In the genomic region with DNA sequence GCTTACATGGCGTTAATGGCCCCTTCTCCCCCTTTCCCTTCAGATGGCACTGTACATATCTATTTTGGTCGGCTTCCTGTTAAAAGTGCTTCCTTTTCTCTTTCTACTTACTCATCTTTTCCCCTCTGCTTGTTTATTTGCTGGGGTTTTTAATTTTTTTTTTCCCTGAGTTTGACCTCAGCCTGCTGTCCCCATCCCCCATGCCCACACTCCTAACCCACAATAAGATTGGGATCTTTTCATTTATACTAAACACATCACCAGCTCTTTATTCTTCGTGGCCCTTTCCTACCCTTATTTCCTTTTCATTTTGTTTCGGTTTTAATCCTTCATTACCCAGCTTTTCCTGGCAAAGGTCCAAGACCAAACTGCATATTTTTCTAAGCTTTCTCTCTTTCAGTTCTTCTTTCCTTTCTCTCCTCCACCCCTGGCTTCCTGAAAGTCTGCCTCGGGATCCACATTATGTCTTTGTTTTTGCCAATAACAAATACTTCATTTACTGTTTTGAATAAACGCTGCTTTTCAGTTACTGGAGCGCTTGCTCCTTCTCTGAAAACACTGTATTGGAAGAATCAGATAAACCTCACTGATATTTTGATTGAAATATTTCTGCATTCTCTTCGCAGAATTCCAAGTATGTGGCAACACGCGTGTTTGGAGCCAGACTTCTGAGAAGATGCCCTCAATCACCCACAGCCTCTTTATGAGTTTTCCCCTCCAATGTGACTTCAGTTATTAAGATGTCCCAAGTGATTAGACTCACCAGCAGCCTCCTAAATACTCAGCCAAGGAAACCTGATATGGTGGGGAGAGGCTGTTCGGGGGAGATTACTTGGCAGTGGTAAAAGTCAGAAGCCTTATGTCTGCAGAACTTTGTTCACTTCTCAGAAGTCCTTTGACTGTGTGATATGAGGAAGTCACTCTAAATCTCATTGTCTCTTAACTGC, we compare ENCODE assay signal across 8 cellular contexts.
DNase-seq lines count a peak whose midpoint lies in the region; ATAC-seq, FAIRE-seq and TF ChIP-seq lines count a peak whose summit lies in the region.

No MANE protein-coding gene starts in this region.

- H3K27me3 ChIP-seq in Karpas-422 (ENCODE audit: low read length): no peaks in the 10 kb centered on the region
- no peaks in the 10 kb centered on the region for H3K27me3 ChIP-seq in pancreas

- 37 to 56% methylated on average over 11 of the region's 11 CpGs for WGBS in pancreas, 2 donors

- H3K27ac ChIP-seq in Karpas-422 (ENCODE audit: low read length) (no peak overlapping the region), pancreas (peak overlapping the region in 2 of 4 donors; percentile 38 to 54)

- H3K4me1 ChIP-seq in Karpas-422 (ENCODE audit: low read length) (peaks cover 6% of the 10 kb centered on the region), pancreas (no peaks in the 10 kb centered on the region)

- peak overlapping the region; percentile 18; the same call in 1 of the 2 replicates for H3K9ac ChIP-seq in Karpas-422 (ENCODE audit: low read length)

- DNase-seq in CD1c-positive myeloid dendritic cell (ENCODE audit: extremely low spot score) (peak; percentile 68), Karpas-422 (no peak), fibroblast of gingiva (ENCODE audit: low read depth) (peak; percentile 78), pancreas (no peak), NCI-H1105 treated with DMSO at 0.1 percent for 48 hours (lab: John Stamatoyannopoulos, UW) (no peak), NCI-H345 treated with DMSO at 0.1 percent for 48 hours (lab: John Stamatoyannopoulos, UW; ENCODE audit: unreplicated experiment) (no peak)
- peak; percentile 14 to 24 for DNase-seq in activated CD4-positive, alpha-beta T cell treated with anti-CD3 and anti-CD28 coated beads for 4 hours

- no peak overlapping the region for H2AFZ ChIP-seq in Karpas-422 (ENCODE audit: low read length)

- peak overlapping the region; percentile 42 for H3K4me2 ChIP-seq in Karpas-422 (ENCODE audit: low read depth, low read length, poor library complexity, severe bottlenecking)

- H3K9me2 ChIP-seq in Karpas-422 (replicated peaks; ENCODE audit: insufficient read depth, low read length): no peaks in the 10 kb centered on the region

- H3K79me2 ChIP-seq in Karpas-422 (ENCODE audit: low read length): no peaks in the 10 kb centered on the region

- ATAC-seq in pancreas (peak in 3 of 4 donors; percentile 18 to 71 (median 71)), HG03432 (IDR thresholded peaks at IDR 0.05; ENCODE audit: unreplicated experiment) (no peak)

- no peak for FAIRE-seq in pancreas (lab: Jason Lieb, UNC)

- H3K36me3 ChIP-seq in Karpas-422 (ENCODE audit: insufficient read depth, low read length): no peaks in the 10 kb centered on the region
- no peaks in the 10 kb centered on the region for H3K36me3 ChIP-seq in pancreas

- TF ChIP-seq CTCF in pancreas (IDR thresholded peaks at IDR 0.05): no peak

- H4K20me1 ChIP-seq in Karpas-422 (ENCODE audit: insufficient read depth, low read depth, low read length): no peaks in the 10 kb centered on the region

- no peak overlapping the region for H3K4me3 ChIP-seq in Karpas-422 (ENCODE audit: low read length)
- H3K4me3 ChIP-seq in pancreas: no peak overlapping the region

- intact Hi-C loops in pancreas (cut with DNase I): no loop called here

- H3K9me3 ChIP-seq in Karpas-422 (ENCODE audit: low read length): no peaks in the 10 kb centered on the region
- no peaks in the 10 kb centered on the region for H3K9me3 ChIP-seq in pancreas

Comparison
In these comparisons a context has a peak if more than half of its experiments do, and no peak if none do; other contexts are left out.
1. DNase-seq: peak in CD1c-positive myeloid dendritic cell (single experiment), activated CD4-positive, alpha-beta T cell treated with anti-CD3 and anti-CD28 coated beads for 4 hours (2 of 2) and fibroblast of gingiva (single experiment); none in Karpas-422 (single experiment), pancreas (0 of 6), NCI-H1105 treated with DMSO at 0.1 percent for 48 hours (single experiment) and NCI-H345 treated with DMSO at 0.1 percent for 48 hours (single experiment).